In the genomic region with DNA sequence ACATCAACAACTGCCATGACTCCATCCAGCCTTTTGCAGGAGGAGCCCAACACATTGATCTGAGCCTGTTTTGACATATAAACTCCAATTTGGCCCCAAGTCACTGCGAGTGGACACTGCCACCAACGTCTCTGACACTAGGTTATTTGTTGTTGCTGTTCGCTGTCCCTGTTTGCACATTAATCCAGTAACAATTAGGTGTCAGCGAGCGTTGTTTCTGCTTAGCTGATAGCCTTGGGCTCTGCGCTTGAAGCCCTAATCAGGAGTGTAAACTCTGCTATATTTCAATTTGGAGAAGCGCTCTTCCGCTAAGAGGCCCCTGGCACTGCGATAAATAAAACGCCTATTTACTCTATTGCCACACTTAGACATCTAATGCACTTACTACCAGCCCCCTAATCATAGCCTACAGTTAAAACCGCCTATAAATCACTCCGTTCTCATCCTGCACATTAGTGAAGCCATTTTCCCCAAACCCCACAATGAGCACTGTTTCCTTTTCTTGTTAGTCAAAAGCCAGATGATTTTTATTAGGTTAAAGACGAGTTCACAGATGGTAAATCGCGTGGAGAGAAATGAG, we compare ENCODE assay signal across 9 cellular contexts.
DNase-seq lines count a peak whose midpoint lies in the region; ATAC-seq, FAIRE-seq and TF ChIP-seq lines count a peak whose summit lies in the region.
"Had no signal": no experiment of that assay in that cellular context is flagged by ENCODE, and none has a peak within 500 bp of the region (broad histone marks: within the 10 kb centered on the region; RNA-seq: fewer than 3 reads in every experiment).

No MANE protein-coding gene starts in this region.

- H3K4me1 ChIP-seq in keratinocyte (ENCODE audit: control insufficient read depth, extremely low read depth, insufficient read depth, low read length) (peaks cover 4% of the 10 kb centered on the region), testis (peaks cover 16% of the 10 kb centered on the region)
- peaks cover 7% of the 10 kb centered on the region for H3K4me1 ChIP-seq in effector memory CD4-positive, alpha-beta T cell (ENCODE audit: control insufficient read depth, insufficient read depth, low read length, poor library complexity, severe bottlenecking)

- H3K27ac ChIP-seq in SK-N-MC (no peak overlapping the region), keratinocyte (ENCODE audit: control insufficient read depth, insufficient read depth, low read length) (no peak overlapping the region), testis (no peak overlapping the region)
- no peak overlapping the region for H3K27ac ChIP-seq in effector memory CD4-positive, alpha-beta T cell (ENCODE audit: insufficient read depth, low read length, poor library complexity, severe bottlenecking)

- no peak overlapping the region for H2AFZ ChIP-seq in keratinocyte (ENCODE audit: control insufficient read depth, low read length)

- no peaks in the 10 kb centered on the region for H3K79me2 ChIP-seq in keratinocyte (ENCODE audit: control insufficient read depth, insufficient read depth, low read length)

- H3K27me3 Mint-ChIP-seq in activated T-cell treated with anti-CD3 and anti-CD28 coated beads, Interleukin-2, amount 50 U/mL, for 4 hours (ENCODE audit: low read depth), result peaks cover 59% of the 10 kb centered on the region

- TF ChIP-seq CTCF in keratinocyte (optimal IDR thresholded peaks at IDR 0.05 in 1 of 3, IDR thresholded peaks at IDR 0.05 in 1 of 3, conservative IDR thresholded peaks at IDR 0.05 in 1 of 3; ENCODE audit: extremely low read depth in 1 of 3, insufficient read depth in 2 of 3, low read length in 3 of 3) (no peak), testis (IDR thresholded peaks at IDR 0.05) (no peak)

- no peak overlapping the region for H3K9ac ChIP-seq in SK-N-MC (ENCODE audit: insufficient read length)
- H3K9ac ChIP-seq in keratinocyte (ENCODE audit: control insufficient read depth, extremely low read depth, insufficient read depth, low read length), result no peak overlapping the region

- no peaks in the 10 kb centered on the region for H3K36me3 Mint-ChIP-seq in activated T-cell treated with anti-CD3 and anti-CD28 coated beads, Interleukin-2, amount 50 U/mL, for 4 hours (ENCODE audit: insufficient read depth)

- no peak for DNase-seq in activated T-cell treated with anti-CD3 and anti-CD28 coated beads, Interleukin-2, amount 50 U/mL, for 4 hours
- DNase-seq in activated T-cell treated with anti-CD3 and anti-CD28 coated beads, Interleukin-2, amount 50 U/mL, for 48 hours, result no peak
- DNase-seq in SK-N-MC (ENCODE audit: low read depth, low spot score) (peak; percentile 79), keratinocyte (ENCODE audit: low read depth, low spot score) (no peak), testis (no peak), NCI-H187 treated with DMSO at 0.1 percent for 48 hours (lab: John Stamatoyannopoulos, UW) (no peak)
- no peak for DNase-seq in effector memory CD4-positive, alpha-beta T cell

- dilution Hi-C loops in keratinocyte (cut with MboI; ENCODE audit: extremely low pct_ligation_motif_present, low sequenced_read_pairs), result no loop called here

- peak overlapping the region; percentile 37 for H3K4me3 Mint-ChIP-seq in activated T-cell treated with anti-CD3 and anti-CD28 coated beads, Interleukin-2, amount 50 U/mL, for 4 hours

- FAIRE-seq in keratinocyte (lab: Jason Lieb, UNC), result no peak
- FAIRE-seq: G401.6 had no signal

- ATAC-seq in activated T-cell treated with anti-CD3 and anti-CD28 coated beads, Interleukin-2, amount 50 U/mL, for 4 hours, result no peak
- no peak for ATAC-seq in HG02885 (IDR thresholded peaks at IDR 0.05; ENCODE audit: poor library complexity, unreplicated experiment)

- H3K9me3 ChIP-seq in SK-N-MC (ENCODE audit: low read depth, low read length) (no peaks in the 10 kb centered on the region), keratinocyte (ENCODE audit: control insufficient read depth, low read depth, low read length) (no peaks in the 10 kb centered on the region), testis (no peaks in the 10 kb centered on the region)
- H3K9me3 ChIP-seq in effector memory CD4-positive, alpha-beta T cell (ENCODE audit: control insufficient read depth, low read length), result no peaks in the 10 kb centered on the region

- no peaks in the 10 kb centered on the region for H3K9me1 ChIP-seq in keratinocyte (ENCODE audit: control insufficient read depth, extremely low read depth, insufficient read depth, low read length)

- H3K4me2 ChIP-seq in keratinocyte (ENCODE audit: control insufficient read depth, extremely low read depth, insufficient read depth, low read depth, low read length), result peak overlapping the region; percentile 65

- no peaks in the 10 kb centered on the region for H3K9me3 Mint-ChIP-seq in activated T-cell treated with anti-CD3 and anti-CD28 coated beads, Interleukin-2, amount 50 U/mL, for 4 hours

- H3K4me3 ChIP-seq in SK-N-MC (peak overlapping the region; percentile 69), keratinocyte (ENCODE audit: control insufficient read depth in 2 of 3, extremely low read depth in 1 of 3, insufficient read depth in 2 of 3, low read depth in 1 of 3, low read length in 3 of 3) (peak overlapping the region in 1 of 3 experiments; percentile 21), testis (peak overlapping the region; percentile 19 to 43)
- H3K4me3 ChIP-seq in effector memory CD4-positive, alpha-beta T cell (ENCODE audit: insufficient read depth, low read depth, low read length, poor library complexity, severe bottlenecking), result no peak overlapping the region

- intact Hi-C loops in testis (cut with DNase I; ENCODE audit: low total_unique reads), result no loop called here

- WGBS in testis, 2 donors, result 15% methylated on average over 15 of the region's 15 CpGs

- no peak for TF ChIP-seq POLR2A in testis (IDR thresholded peaks at IDR 0.05)

- H3K4me1 Mint-ChIP-seq in activated T-cell treated with anti-CD3 and anti-CD28 coated beads, Interleukin-2, amount 50 U/mL, for 4 hours (ENCODE audit: low read depth), result peaks cover 8% of the 10 kb centered on the region

- H3K27me3 ChIP-seq in keratinocyte (ENCODE audit: control insufficient read depth, extremely low read depth, insufficient read depth, low read length) (peaks cover 45% of the 10 kb centered on the region), testis (no peaks in the 10 kb centered on the region)
- H3K27me3 ChIP-seq in effector memory CD4-positive, alpha-beta T cell (replicated peaks; ENCODE audit: control insufficient read depth, insufficient read depth, low read length, poor library complexity, severe bottlenecking), result peaks cover 10% of the 10 kb centered on the region

- no peaks in the 10 kb centered on the region for H3K36me3 ChIP-seq in SK-N-MC (ENCODE audit: insufficient read depth, low read length)
- H3K36me3 ChIP-seq in keratinocyte (ENCODE audit: control insufficient read depth in 2 of 2, extremely low read depth in 1 of 2, insufficient read depth in 2 of 2, low read length in 2 of 2), result no peaks in the 10 kb centered on the region
- H3K36me3 ChIP-seq in testis (ENCODE audit: low read depth, missing control alignments), result no peaks in the 10 kb centered on the region
- H3K36me3 ChIP-seq in effector memory CD4-positive, alpha-beta T cell (ENCODE audit: control insufficient read depth, insufficient read depth, low read length), result no peaks in the 10 kb centered on the region

- H4K20me1 ChIP-seq in keratinocyte (ENCODE audit: control insufficient read depth, extremely low read depth, insufficient read depth, low read length), result peaks cover 3% of the 10 kb centered on the region
